Comparison of ENCODE assay signal across 12 cellular contexts in genomic region chr15:74789741-74790079, GRCh38. TPM values are rescaled to one million over a fixed set of nuclear protein-coding genes. Genes with fewer than 3 reads are reported as not detected.
DNase-seq lines count a peak whose midpoint lies in the region; ATAC-seq and TF ChIP-seq lines count a peak whose summit lies in the region.
"Had no signal": no experiment of that assay in that cellular context is flagged by ENCODE, and none has a peak within 500 bp of the region (broad histone marks: within the 10 kb centered on the region; RNA-seq: fewer than 3 reads in every experiment).

No MANE protein-coding gene starts in this region.

- intact Hi-C loops in tibial artery (cut with DNase I; ENCODE audit: low total_unique reads) = loop anchor here (10.0 kb wide), 1 partner anchor 415 kb away; the partner anchor contains the start of gene C15orf39

- H3K4me3 Mint-ChIP-seq in activated T-cell treated with anti-CD3 and anti-CD28 coated beads, Interleukin-2, amount 50 U/mL, for 4 hours = peak overlapping the region; percentile 91
- H3K4me3 Mint-ChIP-seq in memory B cell = peak overlapping the region; percentile 99

- H3K9me3 ChIP-seq in tibial artery = no peaks in the 10 kb centered on the region

- peaks cover 25% of the 10 kb centered on the region for H3K36me3 Mint-ChIP-seq in activated T-cell treated with anti-CD3 and anti-CD28 coated beads, Interleukin-2, amount 50 U/mL, for 4 hours (ENCODE audit: insufficient read depth)
- peaks cover 33 to 68% of the 10 kb centered on the region in 2 donors for H3K36me3 Mint-ChIP-seq in activated naive CD4-positive, alpha-beta T cell treated with anti-CD3 and anti-CD28 coated beads, Interleukin-2, amount 50 U/mL, for 72 hours
- H3K36me3 Mint-ChIP-seq in memory B cell = peaks cover 13% of the 10 kb centered on the region
- H3K36me3 Mint-ChIP-seq: WTC11 had no signal

- peaks cover 4 to 72% (median 58%) of the 10 kb centered on the region in 4 donors for H3K4me1 ChIP-seq in tibial artery

- peak overlapping the region; percentile 94 to 99 for H3K27ac Mint-ChIP-seq in activated naive CD4-positive, alpha-beta T cell treated with anti-CD3 and anti-CD28 coated beads, Interleukin-2, amount 50 U/mL, for 72 hours
- H3K27ac Mint-ChIP-seq in memory B cell = peak overlapping the region; percentile 95
- H3K27ac Mint-ChIP-seq: WTC11 had no signal

- TF ChIP-seq CTCF in tibial artery (IDR thresholded peaks at IDR 0.05) = no peak

- H3K36me3 ChIP-seq in tibial artery = no peaks in the 10 kb centered on the region

- H3K27me3 ChIP-seq in tibial artery = no peaks in the 10 kb centered on the region

- H3K4me1 Mint-ChIP-seq in activated T-cell treated with anti-CD3 and anti-CD28 coated beads, Interleukin-2, amount 50 U/mL, for 4 hours (ENCODE audit: low read depth) = peaks cover 90% of the 10 kb centered on the region
- H3K4me1 Mint-ChIP-seq in memory B cell = peaks cover 64% of the 10 kb centered on the region

- H3K27ac ChIP-seq in tibial artery = peak overlapping the region; percentile 45 to 61

- H3K27me3 Mint-ChIP-seq in activated T-cell treated with anti-CD3 and anti-CD28 coated beads, Interleukin-2, amount 50 U/mL, for 4 hours (ENCODE audit: low read depth) = no peaks in the 10 kb centered on the region
- H3K27me3 Mint-ChIP-seq in memory B cell = no peaks in the 10 kb centered on the region

- ATAC-seq in activated T-cell treated with anti-CD3 and anti-CD28 coated beads, Interleukin-2, amount 50 U/mL, for 4 hours = no peak
- no peak for ATAC-seq in activated naive CD4-positive, alpha-beta T cell treated with anti-CD3 and anti-CD28 coated beads, Interleukin-2, amount 50 U/mL, for 72 hours
- no peak for ATAC-seq in memory B cell (ENCODE audit: low read depth)
- ATAC-seq in HG03521 (IDR thresholded peaks at IDR 0.05; ENCODE audit: unreplicated experiment) = no peak

- H3K4me3 ChIP-seq in tibial artery = peak overlapping the region in 1 of 2 donors; percentile 0

- no peak for DNase-seq in activated T-cell treated with anti-CD3 and anti-CD28 coated beads, Interleukin-2, amount 50 U/mL, for 4 hours
- DNase-seq in activated T-cell treated with anti-CD3 and anti-CD28 coated beads for 4 hours (no peak), memory B cell (ENCODE audit: low spot score in 2 of 2) (no peak), tibial artery (no peak), dermis blood vessel endothelial cell (no peak), NCI-H2081 (lab: John Stamatoyannopoulos, UW) (no peak)
- no peak for DNase-seq in activated naive CD4-positive, alpha-beta T cell treated with anti-CD3 and anti-CD28 coated beads, Interleukin-2, amount 50 U/mL, for 72 hours (ENCODE audit: low spot score in 2 of 2)
- DNase-seq: NCI-H1930 had no signal

- no peaks in the 10 kb centered on the region for H3K9me3 Mint-ChIP-seq in activated T-cell treated with anti-CD3 and anti-CD28 coated beads, Interleukin-2, amount 50 U/mL, for 4 hours
- H3K9me3 Mint-ChIP-seq in activated naive CD4-positive, alpha-beta T cell treated with anti-CD3 and anti-CD28 coated beads, Interleukin-2, amount 50 U/mL, for 72 hours = no peaks in the 10 kb centered on the region
- no peaks in the 10 kb centered on the region for H3K9me3 Mint-ChIP-seq in memory B cell
- H3K9me3 Mint-ChIP-seq: WTC11 had no signal

RNA-seq across cellular contexts. Expression of gene CSK, which starts 7.8 kb away (rescaled TPM):
- total RNA-seq in activated T-cell treated with anti-CD3 and anti-CD28 coated beads, Interleukin-2, amount 50 U/mL, for 4 hours = 100 to 1,000 TPM; 368 to 412 (median 397) TPM
- total RNA-seq in activated naive CD4-positive, alpha-beta T cell treated with anti-CD3 and anti-CD28 coated beads, Interleukin-2, amount 50 U/mL, for 72 hours = 100 to 1,000 TPM; 231 to 297 TPM
- 31.5 and 87.8 TPM in 2 replicates for total RNA-seq in dermis blood vessel endothelial cell

RNA-seq across cellular contexts. Expression of gene LMAN1L, which starts 22.9 kb away (rescaled TPM):
- total RNA-seq in activated T-cell treated with anti-CD3 and anti-CD28 coated beads, Interleukin-2, amount 50 U/mL, for 4 hours = under 1 TPM; 0.30 to 0.55 (median 0.40) TPM
- 1 to 10 TPM in 1 of 2 donors, under 1 TPM in 1; 0.27 to 1.1 TPM for total RNA-seq in activated naive CD4-positive, alpha-beta T cell treated with anti-CD3 and anti-CD28 coated beads, Interleukin-2, amount 50 U/mL, for 72 hours
- not detected in 2 replicates for total RNA-seq in dermis blood vessel endothelial cell
- total RNA-seq: pulmonary artery endothelial cell, WTC11 had no signal

RNA-seq across cellular contexts. Expression of gene CPLX3, which starts 36.7 kb away (rescaled TPM):
- under 1 TPM in 2 of 3 donors, not detected in 1; 0.23 to 0.32 TPM for total RNA-seq in activated T-cell treated with anti-CD3 and anti-CD28 coated beads, Interleukin-2, amount 50 U/mL, for 4 hours
- total RNA-seq in activated naive CD4-positive, alpha-beta T cell treated with anti-CD3 and anti-CD28 coated beads, Interleukin-2, amount 50 U/mL, for 72 hours = under 1 TPM in 1 of 2 donors, not detected in 1; 0.25 TPM
- not detected in 2 replicates for total RNA-seq in dermis blood vessel endothelial cell
- total RNA-seq: pulmonary artery endothelial cell, urinary bladder had no signal

RNA-seq across cellular contexts. Expression of gene CYP1A2, which starts 41.1 kb away (rescaled TPM):
- total RNA-seq in activated T-cell treated with anti-CD3 and anti-CD28 coated beads, Interleukin-2, amount 50 U/mL, for 4 hours = under 1 TPM in 1 of 3 donors, not detected in 2; 0.08 TPM
- total RNA-seq in activated naive CD4-positive, alpha-beta T cell treated with anti-CD3 and anti-CD28 coated beads, Interleukin-2, amount 50 U/mL, for 72 hours = not detected
- not detected in 2 replicates for total RNA-seq in dermis blood vessel endothelial cell
- total RNA-seq: pulmonary artery endothelial cell, urinary bladder, WTC11 had no signal

RNA-seq across cellular contexts. Expression of gene ULK3, which starts 53.2 kb away (rescaled TPM):
- total RNA-seq in activated T-cell treated with anti-CD3 and anti-CD28 coated beads, Interleukin-2, amount 50 U/mL, for 4 hours = 10 to 100 TPM; 52.8 to 64.7 (median 64.0) TPM
- total RNA-seq in activated naive CD4-positive, alpha-beta T cell treated with anti-CD3 and anti-CD28 coated beads, Interleukin-2, amount 50 U/mL, for 72 hours = 10 to 100 TPM; 37.6 to 50.3 TPM
- total RNA-seq in dermis blood vessel endothelial cell = 31.0 and 39.3 TPM in 2 replicates
